Comparison of ENCODE assay signal across 1 cellular context in genomic region chr10:112302335-112302734, GRCh38.
TF ChIP-seq lines count a peak whose summit lies in the region.

No MANE protein-coding gene starts in this region.

TF ChIP-seq in HepG2, 621 proteins besides CTCF, POLR2A, EP300 and RAD21 (continued from another document and continues in another):
- TF ChIP-seq, protein P1, sequence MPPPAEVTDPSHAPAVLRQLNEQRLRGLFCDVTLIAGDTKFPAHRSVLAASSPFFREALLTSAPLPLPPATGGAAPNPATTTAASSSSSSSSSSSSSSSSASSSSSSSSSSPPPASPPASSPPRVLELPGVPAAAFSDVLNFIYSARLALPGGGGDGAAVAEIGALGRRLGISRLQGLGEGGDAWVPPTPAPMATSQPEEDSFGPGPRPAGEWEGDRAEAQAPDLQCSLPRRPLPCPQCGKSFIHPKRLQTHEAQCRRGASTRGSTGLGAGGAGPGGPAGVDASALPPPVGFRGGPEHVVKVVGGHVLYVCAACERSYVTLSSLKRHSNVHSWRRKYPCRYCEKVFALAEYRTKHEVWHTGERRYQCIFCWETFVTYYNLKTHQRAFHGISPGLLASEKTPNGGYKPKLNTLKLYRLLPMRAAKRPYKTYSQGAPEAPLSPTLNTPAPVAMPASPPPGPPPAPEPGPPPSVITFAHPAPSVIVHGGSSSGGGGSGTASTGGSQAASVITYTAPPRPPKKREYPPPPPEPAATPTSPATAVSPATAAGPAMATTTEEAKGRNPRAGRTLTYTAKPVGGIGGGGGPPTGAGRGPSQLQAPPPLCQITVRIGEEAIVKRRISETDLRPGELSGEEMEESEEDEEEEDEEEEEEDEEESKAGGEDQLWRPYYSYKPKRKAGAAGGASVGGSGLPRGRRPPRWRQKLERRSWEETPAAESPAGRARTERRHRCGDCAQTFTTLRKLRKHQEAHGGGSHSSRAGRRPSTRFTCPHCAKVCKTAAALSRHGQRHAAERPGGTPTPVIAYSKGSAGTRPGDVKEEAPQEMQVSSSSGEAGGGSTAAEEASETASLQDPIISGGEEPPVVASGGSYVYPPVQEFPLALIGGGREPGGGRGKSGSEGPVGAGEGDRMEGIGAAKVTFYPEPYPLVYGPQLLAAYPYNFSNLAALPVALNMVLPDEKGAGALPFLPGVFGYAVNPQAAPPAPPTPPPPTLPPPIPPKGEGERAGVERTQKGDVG (CRISPR knock-in tag; IDR thresholded peaks at IDR 0.05; ENCODE audit: borderline replicate concordance), result no peak
- no peak for TF ChIP-seq ZNF768 (CRISPR knock-in tag; IDR thresholded peaks at IDR 0.05)
- TF ChIP-seq, protein P2, sequence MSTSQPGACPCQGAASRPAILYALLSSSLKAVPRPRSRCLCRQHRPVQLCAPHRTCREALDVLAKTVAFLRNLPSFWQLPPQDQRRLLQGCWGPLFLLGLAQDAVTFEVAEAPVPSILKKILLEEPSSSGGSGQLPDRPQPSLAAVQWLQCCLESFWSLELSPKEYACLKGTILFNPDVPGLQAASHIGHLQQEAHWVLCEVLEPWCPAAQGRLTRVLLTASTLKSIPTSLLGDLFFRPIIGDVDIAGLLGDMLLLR (CRISPR knock-in tag; IDR thresholded peaks at IDR 0.05), result no peak
- TF ChIP-seq SP1 (IDR thresholded peaks at IDR 0.05), result no peak
- TF ChIP-seq SP1 (CRISPR knock-in tag; IDR thresholded peaks at IDR 0.05), result no peak
- TF ChIP-seq PITX1 (CRISPR knock-in tag; IDR thresholded peaks at IDR 0.05), result peak; percentile 36; the same call in 1 of the 2 replicates
- no peak for TF ChIP-seq ZNF136 (CRISPR knock-in tag; IDR thresholded peaks at IDR 0.05; ENCODE audit: low read depth)
- no peak for TF ChIP-seq DR1 (CRISPR knock-in tag; IDR thresholded peaks at IDR 0.05)
- TF ChIP-seq, protein P3, sequence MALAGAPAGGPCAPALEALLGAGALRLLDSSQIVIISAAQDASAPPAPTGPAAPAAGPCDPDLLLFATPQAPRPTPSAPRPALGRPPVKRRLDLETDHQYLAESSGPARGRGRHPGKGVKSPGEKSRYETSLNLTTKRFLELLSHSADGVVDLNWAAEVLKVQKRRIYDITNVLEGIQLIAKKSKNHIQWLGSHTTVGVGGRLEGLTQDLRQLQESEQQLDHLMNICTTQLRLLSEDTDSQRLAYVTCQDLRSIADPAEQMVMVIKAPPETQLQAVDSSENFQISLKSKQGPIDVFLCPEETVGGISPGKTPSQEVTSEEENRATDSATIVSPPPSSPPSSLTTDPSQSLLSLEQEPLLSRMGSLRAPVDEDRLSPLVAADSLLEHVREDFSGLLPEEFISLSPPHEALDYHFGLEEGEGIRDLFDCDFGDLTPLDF (CRISPR knock-in tag; IDR thresholded peaks at IDR 0.05), result no peak
- TF ChIP-seq, protein P4, sequence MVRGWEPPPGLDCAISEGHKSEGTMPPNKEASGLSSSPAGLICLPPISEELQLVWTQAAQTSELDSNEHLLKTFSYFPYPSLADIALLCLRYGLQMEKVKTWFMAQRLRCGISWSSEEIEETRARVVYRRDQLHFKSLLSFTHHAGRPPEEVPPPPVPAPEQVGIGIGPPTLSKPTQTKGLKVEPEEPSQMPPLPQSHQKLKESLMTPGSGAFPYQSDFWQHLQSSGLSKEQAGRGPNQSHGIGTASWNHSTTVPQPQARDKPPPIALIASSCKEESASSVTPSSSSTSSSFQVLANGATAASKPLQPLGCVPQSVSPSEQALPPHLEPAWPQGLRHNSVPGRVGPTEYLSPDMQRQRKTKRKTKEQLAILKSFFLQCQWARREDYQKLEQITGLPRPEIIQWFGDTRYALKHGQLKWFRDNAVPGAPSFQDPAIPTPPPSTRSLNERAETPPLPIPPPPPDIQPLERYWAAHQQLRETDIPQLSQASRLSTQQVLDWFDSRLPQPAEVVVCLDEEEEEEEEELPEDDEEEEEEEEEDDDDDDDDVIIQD (CRISPR knock-in tag; IDR thresholded peaks at IDR 0.05; ENCODE audit: low read depth), result peak; percentile 27; the same call in 1 of the 2 replicates
- no peak for TF ChIP-seq FOXA1 (IDR thresholded peaks at IDR 0.05)
- peak; percentile 32; the same call in 1 of the 2 replicates for TF ChIP-seq FOXA1 (CRISPR knock-in tag; IDR thresholded peaks at IDR 0.05)
- TF ChIP-seq HIVEP1 (CRISPR knock-in tag; IDR thresholded peaks at IDR 0.05), result no peak
- TF ChIP-seq ZEB1 (IDR thresholded peaks at IDR 0.05; ENCODE audit: insufficient replicate concordance, low read depth), result no peak
- TF ChIP-seq ZNF616 (CRISPR knock-in tag; IDR thresholded peaks at IDR 0.05; ENCODE audit: low read depth), result no peak
- no peak for TF ChIP-seq E2F2 (CRISPR knock-in tag; IDR thresholded peaks at IDR 0.05; ENCODE audit: borderline replicate concordance)
- TF ChIP-seq ZNF331 (CRISPR knock-in tag; IDR thresholded peaks at IDR 0.05), result no peak
- TF ChIP-seq NONO (IDR thresholded peaks at IDR 0.05), result no peak
- TF ChIP-seq NONO (CRISPR knock-in tag; conservative IDR thresholded peaks at IDR 0.05), result 0 out of 2 replicates have a peak, but pooled peaks have one; percentile 47
- TF ChIP-seq, protein P5, sequence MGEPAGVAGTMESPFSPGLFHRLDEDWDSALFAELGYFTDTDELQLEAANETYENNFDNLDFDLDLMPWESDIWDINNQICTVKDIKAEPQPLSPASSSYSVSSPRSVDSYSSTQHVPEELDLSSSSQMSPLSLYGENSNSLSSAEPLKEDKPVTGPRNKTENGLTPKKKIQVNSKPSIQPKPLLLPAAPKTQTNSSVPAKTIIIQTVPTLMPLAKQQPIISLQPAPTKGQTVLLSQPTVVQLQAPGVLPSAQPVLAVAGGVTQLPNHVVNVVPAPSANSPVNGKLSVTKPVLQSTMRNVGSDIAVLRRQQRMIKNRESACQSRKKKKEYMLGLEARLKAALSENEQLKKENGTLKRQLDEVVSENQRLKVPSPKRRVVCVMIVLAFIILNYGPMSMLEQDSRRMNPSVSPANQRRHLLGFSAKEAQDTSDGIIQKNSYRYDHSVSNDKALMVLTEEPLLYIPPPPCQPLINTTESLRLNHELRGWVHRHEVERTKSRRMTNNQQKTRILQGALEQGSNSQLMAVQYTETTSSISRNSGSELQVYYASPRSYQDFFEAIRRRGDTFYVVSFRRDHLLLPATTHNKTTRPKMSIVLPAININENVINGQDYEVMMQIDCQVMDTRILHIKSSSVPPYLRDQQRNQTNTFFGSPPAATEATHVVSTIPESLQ (CRISPR knock-in tag; conservative IDR thresholded peaks at IDR 0.05), result no peak
- no peak for TF ChIP-seq SRSF1 (optimal IDR thresholded peaks at IDR 0.05; ENCODE audit: low read depth, low read length)
- TF ChIP-seq, protein P6, sequence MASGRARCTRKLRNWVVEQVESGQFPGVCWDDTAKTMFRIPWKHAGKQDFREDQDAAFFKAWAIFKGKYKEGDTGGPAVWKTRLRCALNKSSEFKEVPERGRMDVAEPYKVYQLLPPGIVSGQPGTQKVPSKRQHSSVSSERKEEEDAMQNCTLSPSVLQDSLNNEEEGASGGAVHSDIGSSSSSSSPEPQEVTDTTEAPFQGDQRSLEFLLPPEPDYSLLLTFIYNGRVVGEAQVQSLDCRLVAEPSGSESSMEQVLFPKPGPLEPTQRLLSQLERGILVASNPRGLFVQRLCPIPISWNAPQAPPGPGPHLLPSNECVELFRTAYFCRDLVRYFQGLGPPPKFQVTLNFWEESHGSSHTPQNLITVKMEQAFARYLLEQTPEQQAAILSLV (CRISPR knock-in tag; IDR thresholded peaks at IDR 0.05; ENCODE audit: borderline replicate concordance), result no peak
- TF ChIP-seq CHD2 (IDR thresholded peaks at IDR 0.05; ENCODE audit: low read depth, low read length), result no peak
- no peak for TF ChIP-seq NCOA5 (CRISPR knock-in tag; IDR thresholded peaks at IDR 0.05)
- TF ChIP-seq ZMYM4 (CRISPR knock-in tag; IDR thresholded peaks at IDR 0.05), result peak; percentile 46; the same call in 1 of the 2 replicates
- peak; percentile 76; the same call in 1 of the 2 replicates for TF ChIP-seq ZNF281 (CRISPR knock-in tag; IDR thresholded peaks at IDR 0.05; ENCODE audit: borderline replicate concordance)
- TF ChIP-seq ZNF484 (CRISPR knock-in tag; IDR thresholded peaks at IDR 0.05; ENCODE audit: borderline replicate concordance, low read depth), result no peak
- TF ChIP-seq JUNB (CRISPR knock-in tag; IDR thresholded peaks at IDR 0.05; ENCODE audit: borderline replicate concordance), result no peak
- TF ChIP-seq, protein P7, sequence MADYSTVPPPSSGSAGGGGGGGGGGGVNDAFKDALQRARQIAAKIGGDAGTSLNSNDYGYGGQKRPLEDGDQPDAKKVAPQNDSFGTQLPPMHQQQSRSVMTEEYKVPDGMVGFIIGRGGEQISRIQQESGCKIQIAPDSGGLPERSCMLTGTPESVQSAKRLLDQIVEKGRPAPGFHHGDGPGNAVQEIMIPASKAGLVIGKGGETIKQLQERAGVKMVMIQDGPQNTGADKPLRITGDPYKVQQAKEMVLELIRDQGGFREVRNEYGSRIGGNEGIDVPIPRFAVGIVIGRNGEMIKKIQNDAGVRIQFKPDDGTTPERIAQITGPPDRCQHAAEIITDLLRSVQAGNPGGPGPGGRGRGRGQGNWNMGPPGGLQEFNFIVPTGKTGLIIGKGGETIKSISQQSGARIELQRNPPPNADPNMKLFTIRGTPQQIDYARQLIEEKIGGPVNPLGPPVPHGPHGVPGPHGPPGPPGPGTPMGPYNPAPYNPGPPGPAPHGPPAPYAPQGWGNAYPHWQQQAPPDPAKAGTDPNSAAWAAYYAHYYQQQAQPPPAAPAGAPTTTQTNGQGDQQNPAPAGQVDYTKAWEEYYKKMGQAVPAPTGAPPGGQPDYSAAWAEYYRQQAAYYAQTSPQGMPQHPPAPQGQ (CRISPR knock-in tag; IDR thresholded peaks at IDR 0.05; ENCODE audit: borderline replicate concordance), result no peak
- TF ChIP-seq ZNF382 (CRISPR knock-in tag; IDR thresholded peaks at IDR 0.05; ENCODE audit: borderline replicate concordance), result no peak
- TF ChIP-seq, protein P8, sequence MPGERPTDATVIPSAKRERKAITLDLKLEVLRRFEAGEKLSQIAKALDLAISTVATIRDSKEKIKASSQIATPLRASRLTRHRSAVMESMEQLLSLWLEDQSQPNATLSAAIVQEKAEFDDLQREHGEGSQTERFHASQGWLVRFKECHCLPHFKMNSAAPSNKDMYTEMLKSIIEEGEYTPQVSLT (CRISPR knock-in tag; IDR thresholded peaks at IDR 0.05; ENCODE audit: borderline replicate concordance, low read depth), result peak; percentile 51; the same call in 1 of the 2 replicates
- no peak for TF ChIP-seq ZBTB38 (CRISPR knock-in tag; IDR thresholded peaks at IDR 0.05)
- TF ChIP-seq FOXC1 (CRISPR knock-in tag; IDR thresholded peaks at IDR 0.05; ENCODE audit: borderline replicate concordance), result no peak
- TF ChIP-seq NRL (CRISPR knock-in tag; IDR thresholded peaks at IDR 0.05; ENCODE audit: borderline replicate concordance), result no peak
- no peak for TF ChIP-seq SNAPC4 (CRISPR knock-in tag; IDR thresholded peaks at IDR 0.05)
- no peak for TF ChIP-seq KLF13 (CRISPR knock-in tag; IDR thresholded peaks at IDR 0.05)
- peak; percentile 68 for TF ChIP-seq CEBPG (CRISPR knock-in tag; IDR thresholded peaks at IDR 0.05)
- TF ChIP-seq ZNF782 (CRISPR knock-in tag; IDR thresholded peaks at IDR 0.05; ENCODE audit: borderline replicate concordance), result no peak
